8 cellular contexts compared by ENCODE assay signal in the genomic region with DNA sequence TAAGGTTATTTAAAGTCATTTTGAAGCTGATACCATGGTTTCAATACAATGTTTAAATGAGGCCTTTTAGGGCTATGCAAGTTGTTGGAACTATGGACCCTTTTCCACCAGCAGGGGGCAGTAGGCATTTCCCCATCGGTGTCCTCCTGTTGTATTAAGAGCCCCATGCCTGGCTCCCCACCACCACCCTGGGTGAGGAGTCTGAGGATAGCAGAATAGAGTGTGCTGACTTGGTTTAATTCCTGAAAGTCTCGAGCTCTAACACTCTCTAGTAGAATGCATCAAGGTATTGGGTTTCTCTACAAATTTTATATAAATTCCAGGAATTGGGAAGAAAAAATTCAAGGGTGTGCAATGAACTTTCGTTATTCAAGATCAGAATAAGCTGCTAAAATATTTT.
DNase-seq lines count a peak whose midpoint lies in the region; ATAC-seq and TF ChIP-seq lines count a peak whose summit lies in the region.

No MANE protein-coding gene starts in this region.

- ATAC-seq in GM18499 (IDR thresholded peaks at IDR 0.05; ENCODE audit: insufficient read depth, unreplicated experiment), result peak; percentile 81
- ATAC-seq in HG02852 (IDR thresholded peaks at IDR 0.05; ENCODE audit: unreplicated experiment), result peak; percentile 96
- ATAC-seq in thoracic aorta (ENCODE audit: insufficient number of reproducible peaks, low FRiP score, low read depth), result no peak

- peak overlapping the region; percentile 77 to 94 (median 91) for H3K27ac Mint-ChIP-seq in nephron

- H3K4me1 ChIP-seq in esophagus squamous epithelium (peaks cover 4 to 35% (median 28%) of the 10 kb centered on the region in 3 donors), thoracic aorta (ENCODE audit: control insufficient read depth in 1 of 2, low read depth in 2 of 2) (peaks cover 24 to 40% of the 10 kb centered on the region in 2 donors)

- H3K9me3 ChIP-seq in esophagus squamous epithelium (no peaks in the 10 kb centered on the region), thoracic aorta (no peaks in the 10 kb centered on the region)

- DNase-seq in AG04449 (ENCODE audit: low read depth, low spot score) (peak; percentile 34), NCI-H345 (lab: John Stamatoyannopoulos, UW) (peak; percentile 37), esophagus squamous epithelium (lab: John Stamatoyannopoulos, UW) (no peak), thoracic aorta (ENCODE audit: low spot score) (no peak)
- peak; percentile 13 to 15 for DNase-seq in activated CD8-positive, alpha-beta memory T cell treated with anti-CD3 and anti-CD28 coated beads for 4 hours (ENCODE audit: low read depth in 2 of 2)

- intact Hi-C loops in esophagus squamous epithelium (cut with DNase I), result loop anchor here (10.0 kb wide), 1 partner anchor 120 kb away; no protein-coding TSS in a partner anchor

- CTCF ChIA-PET in AG04449 (lab: Yijun Ruan, JAX), result interaction anchor here (0.7 to 3.3 kb wide), 37 partner anchors 11 to 382 kb away, joined by 3 to 26 read pairs (median 5); a partner anchor contains a TSS

- 29 to 31% methylated on average over 3 of the region's 3 CpGs for WGBS in esophagus squamous epithelium, 2 donors

- peaks cover 35% of the 10 kb centered on the region for H3K4me1 Mint-ChIP-seq in nephron

- no peaks in the 10 kb centered on the region for H3K27me3 Mint-ChIP-seq in nephron (ENCODE audit: low read depth)

- H3K27ac ChIP-seq in esophagus squamous epithelium (no peak overlapping the region), thoracic aorta (no peak overlapping the region)

- POLR2A ChIA-PET in AG04449 (lab: Yijun Ruan, JAX), result interaction anchor here (0.6 to 0.7 kb wide), 2 partner anchors 236 to 266 kb away, joined by 3 read pairs; no protein-coding TSS in a partner anchor

- no peak overlapping the region for H3K4me3 Mint-ChIP-seq in nephron

- H3K4me3 ChIP-seq in AG04449 (ENCODE audit: low read depth, low read length) (no peak overlapping the region), esophagus squamous epithelium (no peak overlapping the region), thoracic aorta (no peak overlapping the region)

- TF ChIP-seq POLR2A in esophagus squamous epithelium (IDR thresholded peaks at IDR 0.05), result no peak

- no peaks in the 10 kb centered on the region for H3K9me3 Mint-ChIP-seq in nephron

- H3K36me3 ChIP-seq in esophagus squamous epithelium (no peaks in the 10 kb centered on the region), thoracic aorta (no peaks in the 10 kb centered on the region)

- H3K27me3 ChIP-seq in esophagus squamous epithelium, result no peaks in the 10 kb centered on the region
- H3K27me3 ChIP-seq in thoracic aorta (replicated peaks; ENCODE audit: insufficient read depth), result no peaks in the 10 kb centered on the region

- TF ChIP-seq CTCF in AG04449 (IDR thresholded peaks at IDR 0.05; ENCODE audit: insufficient read depth, low read length, missing control alignments) (peak; percentile 42), esophagus squamous epithelium (IDR thresholded peaks at IDR 0.05) (peak; percentile 10 to 70 (median 52)), nephron (IDR thresholded peaks at IDR 0.05; ENCODE audit: unreplicated experiment in 3 of 3) (peak; percentile 57 to 64 (median 62)), thoracic aorta (IDR thresholded peaks at IDR 0.05) (peak; percentile 52)

- H3K36me3 Mint-ChIP-seq in nephron (ENCODE audit: low read depth), result no peaks in the 10 kb centered on the region

Comparison
In these comparisons a context has a peak if more than half of its experiments do, and no peak if none do; other contexts are left out.
1. DNase-seq: peak in AG04449 (single experiment), NCI-H345 (single experiment) and activated CD8-positive, alpha-beta memory T cell treated with anti-CD3 and anti-CD28 coated beads for 4 hours (2 of 2); none in esophagus squamous epithelium (single experiment) and thoracic aorta (single experiment).
2. Peak in every context shown above with its lines, with median percentiles within 50 percentile points of each other: CTCF ChIP-seq.